Comparison of ENCODE assay signal across 9 cellular contexts in genomic region chrX:13732246-13733067, GRCh38. TPM values are rescaled to one million over a fixed set of nuclear protein-coding genes. Genes with fewer than 3 reads are reported as not detected.
DNase-seq lines count a peak whose midpoint lies in the region; ATAC-seq and TF ChIP-seq lines count a peak whose summit lies in the region.
"Had no signal": no experiment of that assay in that cellular context is flagged by ENCODE, and none has a peak within 500 bp of the region (broad histone marks: within the 10 kb centered on the region; RNA-seq: fewer than 3 reads in every experiment).

No MANE protein-coding gene starts in this region.

- POLR2A ChIA-PET in activated CD8-positive, alpha-beta T cell treated with anti-CD3 and anti-CD28 coated beads, Interleukin-2, amount 10 ng/mL, durations not matched to agents 7 days and 5 days (lab: Charles Lee), result interaction anchor here (0.7 to 3.5 kb wide), 3 partner anchors 9 to 759 kb away, joined by 3 to 18 read pairs (median 4); partner anchors contain the start of gene RAB9A
- POLR2A ChIA-PET in RWPE1 (lab: Yijun Ruan, JAX; ENCODE audit: low non-redundant PET), result interaction anchor here (0.5 kb wide), 1 partner anchor 9 kb away, joined by 7 read pairs; no protein-coding TSS in a partner anchor

- peaks cover 60% of the 10 kb centered on the region for H3K36me3 Mint-ChIP-seq in activated naive CD4-positive, alpha-beta T cell treated with anti-CD3 and anti-CD28 coated beads, Interleukin-2, amount 10 ng/mL, durations not matched to agents 7 days and 5 days
- peaks cover 66% of the 10 kb centered on the region for H3K36me3 Mint-ChIP-seq in activated CD8-positive, alpha-beta T cell treated with anti-CD3 and anti-CD28 coated beads, Interleukin-2, amount 10 ng/mL, durations not matched to agents 7 days and 5 days (ENCODE audit: low read depth)
- peaks cover 27% of the 10 kb centered on the region for H3K36me3 Mint-ChIP-seq in type B pancreatic cell

- no peaks in the 10 kb centered on the region for H3K27me3 ChIP-seq in hepatocyte

- H3K4me1 ChIP-seq in hepatocyte (ENCODE audit: insufficient read depth), result no peaks in the 10 kb centered on the region

- H3K9me3 ChIP-seq in hepatocyte (ENCODE audit: low read depth), result no peaks in the 10 kb centered on the region

- H3K36me3 ChIP-seq in hepatocyte (replicated peaks; ENCODE audit: insufficient read depth, low read depth), result no peaks in the 10 kb centered on the region

- H2AFZ ChIP-seq in hepatocyte, result no peak overlapping the region

- CTCF ChIA-PET in activated naive CD4-positive, alpha-beta T cell treated with anti-CD3 and anti-CD28 coated beads, Interleukin-2, amount 10 ng/mL, durations not matched to agents 7 days and 5 days (lab: Charles Lee), result no interaction called here
- CTCF ChIA-PET in activated CD8-positive, alpha-beta T cell treated with anti-CD3 and anti-CD28 coated beads, Interleukin-2, amount 10 ng/mL, durations not matched to agents 7 days and 5 days (lab: Charles Lee), result no interaction called here
- CTCF ChIA-PET in RWPE1 (lab: Yijun Ruan, JAX), result no interaction called here

- H4K20me1 ChIP-seq in hepatocyte (ENCODE audit: insufficient read depth, poor library complexity, severe bottlenecking), result no peaks in the 10 kb centered on the region

- 72% methylated on average over 7 of the region's 7 CpGs for WGBS in hepatocyte (ENCODE audit: low lambda C conversion rate, missing lambda C conversion rate)

- DNase-seq in activated naive CD4-positive, alpha-beta T cell treated with anti-CD3 and anti-CD28 coated beads, Interleukin-2, amount 10 ng/mL, durations not matched to agents 7 days and 5 days, result no peak
- no peak for DNase-seq in activated naive CD4-positive, alpha-beta T cell treated with anti-CD3 and anti-CD28 coated beads, Interleukin-2, amount 50 U/mL, for 16 hours
- no peak for DNase-seq in activated CD8-positive, alpha-beta T cell treated with anti-CD3 and anti-CD28 coated beads, Interleukin-2, amount 10 ng/mL, durations not matched to agents 7 days and 5 days
- DNase-seq in hepatocyte (ENCODE audit: low spot score), result no peak
- no peak for DNase-seq in type B pancreatic cell (ENCODE audit: extremely low spot score, unreplicated experiment)
- no peak for DNase-seq in inferior parietal cortex (ENCODE audit: extremely low spot score)
- no peak for DNase-seq in RWPE1 (ENCODE audit: low spot score)
- DNase-seq: NCI-H1694 treated with DMSO at 0.1 percent for 48 hours had no signal

- peaks cover 65% of the 10 kb centered on the region for H3K79me2 ChIP-seq in hepatocyte

- H3K27me3 Mint-ChIP-seq in activated naive CD4-positive, alpha-beta T cell treated with anti-CD3 and anti-CD28 coated beads, Interleukin-2, amount 10 ng/mL, durations not matched to agents 7 days and 5 days, result no peaks in the 10 kb centered on the region
- H3K27me3 Mint-ChIP-seq in activated CD8-positive, alpha-beta T cell treated with anti-CD3 and anti-CD28 coated beads, Interleukin-2, amount 10 ng/mL, durations not matched to agents 7 days and 5 days (ENCODE audit: low read depth), result no peaks in the 10 kb centered on the region
- no peaks in the 10 kb centered on the region for H3K27me3 Mint-ChIP-seq in type B pancreatic cell

- H3K4me3 ChIP-seq in hepatocyte, result no peak overlapping the region

- H3K4me2 ChIP-seq in hepatocyte, result peak overlapping the region; percentile 73

- H3K4me3 Mint-ChIP-seq in activated naive CD4-positive, alpha-beta T cell treated with anti-CD3 and anti-CD28 coated beads, Interleukin-2, amount 10 ng/mL, durations not matched to agents 7 days and 5 days, result peak overlapping the region; percentile 99
- H3K4me3 Mint-ChIP-seq in activated CD8-positive, alpha-beta T cell treated with anti-CD3 and anti-CD28 coated beads, Interleukin-2, amount 10 ng/mL, durations not matched to agents 7 days and 5 days, result peak overlapping the region; percentile 97
- peak overlapping the region; percentile 42 for H3K4me3 Mint-ChIP-seq in type B pancreatic cell

- ATAC-seq in activated CD8-positive, alpha-beta T cell treated with anti-CD3 and anti-CD28 coated beads, Interleukin-2, amount 10 ng/mL, durations not matched to agents 7 days and 5 days, result no peak
- no peak for ATAC-seq in GM21423 (IDR thresholded peaks at IDR 0.05; ENCODE audit: unreplicated experiment)

- H3K9me2 ChIP-seq in hepatocyte (replicated peaks; ENCODE audit: insufficient read depth), result no peaks in the 10 kb centered on the region

- TF ChIP-seq CTCF in hepatocyte (IDR thresholded peaks at IDR 0.05; ENCODE audit: poor library complexity), result no peak
- TF ChIP-seq CTCF in type B pancreatic cell (conservative IDR thresholded peaks at IDR 0.05), result no peak
- TF ChIP-seq CTCF in RWPE1 (conservative IDR thresholded peaks at IDR 0.05; ENCODE audit: low read depth), result no peak

- peak overlapping the region; percentile 22 for H3K27ac Mint-ChIP-seq in activated naive CD4-positive, alpha-beta T cell treated with anti-CD3 and anti-CD28 coated beads, Interleukin-2, amount 10 ng/mL, durations not matched to agents 7 days and 5 days
- H3K27ac Mint-ChIP-seq in activated CD8-positive, alpha-beta T cell treated with anti-CD3 and anti-CD28 coated beads, Interleukin-2, amount 10 ng/mL, durations not matched to agents 7 days and 5 days, result no peak overlapping the region
- H3K27ac Mint-ChIP-seq in type B pancreatic cell, result peak overlapping the region; percentile 8

- peaks cover 4% of the 10 kb centered on the region for H3K9me3 Mint-ChIP-seq in activated naive CD4-positive, alpha-beta T cell treated with anti-CD3 and anti-CD28 coated beads, Interleukin-2, amount 10 ng/mL, durations not matched to agents 7 days and 5 days
- H3K9me3 Mint-ChIP-seq in activated CD8-positive, alpha-beta T cell treated with anti-CD3 and anti-CD28 coated beads, Interleukin-2, amount 10 ng/mL, durations not matched to agents 7 days and 5 days (ENCODE audit: insufficient read depth), result no peaks in the 10 kb centered on the region
- no peaks in the 10 kb centered on the region for H3K9me3 Mint-ChIP-seq in type B pancreatic cell

- peaks cover 68% of the 10 kb centered on the region for H3K4me1 Mint-ChIP-seq in activated naive CD4-positive, alpha-beta T cell treated with anti-CD3 and anti-CD28 coated beads, Interleukin-2, amount 10 ng/mL, durations not matched to agents 7 days and 5 days
- peaks cover 58% of the 10 kb centered on the region for H3K4me1 Mint-ChIP-seq in activated CD8-positive, alpha-beta T cell treated with anti-CD3 and anti-CD28 coated beads, Interleukin-2, amount 10 ng/mL, durations not matched to agents 7 days and 5 days (ENCODE audit: low read depth)
- H3K4me1 Mint-ChIP-seq in type B pancreatic cell (ENCODE audit: unreplicated experiment), result peaks cover 5% of the 10 kb centered on the region

- H3K27ac ChIP-seq in hepatocyte, result no peak overlapping the region
- no peak overlapping the region for H3K27ac ChIP-seq in RWPE1

RNA-seq across cellular contexts. Expression of gene TRAPPC2, which starts 2.0 kb away (rescaled TPM):
- total RNA-seq in activated CD8-positive, alpha-beta T cell treated with anti-CD3 and anti-CD28 coated beads, Interleukin-2, amount 10 ng/mL, durations not matched to agents 7 days and 5 days, result 10 to 100 TPM; 21.6 to 23.2 TPM
- total RNA-seq in hepatocyte (23.4 and 24.8 TPM in 2 replicates), type B pancreatic cell (ENCODE audit: low replicate concordance) (15.5 and 21.5 TPM in 2 replicates)
- 11.7 and 15.8 TPM in 2 replicates for polyA plus RNA-seq in hepatocyte

RNA-seq across cellular contexts. Expression of gene OFD1, which starts 2.1 kb away (rescaled TPM):
- total RNA-seq in activated CD8-positive, alpha-beta T cell treated with anti-CD3 and anti-CD28 coated beads, Interleukin-2, amount 10 ng/mL, durations not matched to agents 7 days and 5 days, result 10 to 100 TPM; 29.6 to 30.4 TPM
- total RNA-seq in hepatocyte (23.5 and 27.6 TPM in 2 replicates), type B pancreatic cell (ENCODE audit: low replicate concordance) (37.7 and 42.3 TPM in 2 replicates)
- polyA plus RNA-seq in hepatocyte, result 23.5 and 30.6 TPM in 2 replicates

RNA-seq across cellular contexts. Expression of gene RAB9A, which starts 43.5 kb away (rescaled TPM):
- 10 to 100 TPM; 10.6 to 11.2 TPM for total RNA-seq in activated CD8-positive, alpha-beta T cell treated with anti-CD3 and anti-CD28 coated beads, Interleukin-2, amount 10 ng/mL, durations not matched to agents 7 days and 5 days
- total RNA-seq in hepatocyte, result 66.1 and 73.0 TPM in 2 replicates
- polyA plus RNA-seq in hepatocyte, result 51.2 and 53.9 TPM in 2 replicates
- total RNA-seq in type B pancreatic cell (ENCODE audit: low replicate concordance), result 26.4 and 43.3 TPM in 2 replicates

Comparison
In these comparisons a context has a peak if more than half of its experiments do, and no peak if none do; other contexts are left out.
1. H3K4me3 Mint-ChIP-seq: peak in every context shown above with its lines; median percentile 99 in activated naive CD4-positive, alpha-beta T cell treated with anti-CD3 and anti-CD28 coated beads, Interleukin-2, amount 10 ng/mL, durations not matched to agents 7 days and 5 days; 97 in activated CD8-positive, alpha-beta T cell treated with anti-CD3 and anti-CD28 coated beads, Interleukin-2, amount 10 ng/mL, durations not matched to agents 7 days and 5 days; 42 in type B pancreatic cell.